14 cellular contexts compared by ENCODE assay signal in the genomic region with DNA sequence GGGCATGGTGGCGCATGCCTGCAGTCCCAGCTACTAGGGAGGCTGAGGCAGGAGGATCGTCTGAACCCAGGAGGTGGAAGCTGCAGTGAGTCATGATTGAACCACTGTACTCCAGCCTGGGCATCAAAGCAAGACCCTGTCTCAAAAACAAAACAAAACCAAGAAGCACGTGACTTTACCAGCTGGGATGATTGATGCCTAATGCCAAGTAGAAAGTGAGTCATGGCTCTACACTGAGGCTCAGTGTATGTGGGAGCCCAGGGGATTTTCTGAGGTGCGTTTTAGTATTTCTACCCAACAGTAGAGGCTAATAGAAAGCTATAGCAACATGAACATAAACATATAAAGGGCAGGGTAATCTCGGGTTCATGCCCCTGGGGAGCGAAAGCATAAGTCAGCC. TPM values are rescaled to one million over a fixed set of nuclear protein-coding genes. Genes with fewer than 3 reads are reported as not detected.
DNase-seq lines count a peak whose midpoint lies in the region; ATAC-seq and TF ChIP-seq lines count a peak whose summit lies in the region.
"Had no signal": no experiment of that assay in that cellular context is flagged by ENCODE, and none has a peak within 500 bp of the region (broad histone marks: within the 10 kb centered on the region; RNA-seq: fewer than 3 reads in every experiment).

No MANE protein-coding gene starts in this region.

- H3K4me1 ChIP-seq in HUES64 (ENCODE audit: insufficient read depth, low read length) (no peaks in the 10 kb centered on the region), osteoblast (ENCODE audit: insufficient read depth, low read length) (no peaks in the 10 kb centered on the region), SJCRH30 (peaks cover 24% of the 10 kb centered on the region)
- H3K4me1 ChIP-seq: Caco-2 had no signal

- H3K4me3 ChIP-seq in HUES64 (ENCODE audit: low read length) (0 out of 2 replicates have a peak overlapping the region, but pooled peaks have one; percentile 13), osteoblast (ENCODE audit: insufficient read depth, low read length) (no peak overlapping the region), SJCRH30 (no peak overlapping the region)
- H3K4me3 ChIP-seq: BLaER1, GM23338 had no signal

- 93% methylated on average over 6 of the region's 6 CpGs for WGBS in HUES64

- H3K4me2 ChIP-seq in osteoblast (ENCODE audit: insufficient read depth, low read length) = no peak overlapping the region
- H3K4me2 ChIP-seq: BLaER1, GM23338 had no signal

- H3K27ac ChIP-seq in HUES64 (ENCODE audit: low read depth, low read length) (no peak overlapping the region), osteoblast (ENCODE audit: low read depth, low read length) (no peak overlapping the region), SJCRH30 (no peak overlapping the region)
- H3K27ac ChIP-seq: BLaER1 had no signal

- H2AFZ ChIP-seq in osteoblast (ENCODE audit: low read length) = no peak overlapping the region
- H2AFZ ChIP-seq: GM23338 had no signal

- no peaks in the 10 kb centered on the region for H4K20me1 ChIP-seq in osteoblast (ENCODE audit: insufficient read depth, low read length)
- H4K20me1 ChIP-seq: BLaER1 had no signal

- no peak overlapping the region for H3K9ac ChIP-seq in HUES64 (ENCODE audit: low read depth, low read length)
- H3K9ac ChIP-seq: BLaER1 had no signal

- H3K36me3 ChIP-seq in HUES64 (ENCODE audit: insufficient read depth, low read length) = no peaks in the 10 kb centered on the region
- no peaks in the 10 kb centered on the region for H3K36me3 ChIP-seq in osteoblast (ENCODE audit: insufficient read depth, low read length)
- no peaks in the 10 kb centered on the region for H3K36me3 ChIP-seq in SJCRH30

- DNase-seq in HT1080 (ENCODE audit: low read depth) (peak; percentile 15), dermis blood vessel endothelial cell (peak; percentile 38), osteoblast (ENCODE audit: insufficient read length, low spot score, missing footprints) (peak; percentile 56), SJCRH30 (no peak)
- DNase-seq in stimulated activated naive CD4-positive, alpha-beta T cell treated with Interleukin-2 at 50 U/mL for 16 hours (lab: John Stamatoyannopoulos, UW) = no peak
- DNase-seq: AML-193, Caco-2, DND-41, GF-D8 had no signal

- no peak for ATAC-seq in GM19455 (IDR thresholded peaks at IDR 0.05; ENCODE audit: unreplicated experiment)
- ATAC-seq in GM21619 (IDR thresholded peaks at IDR 0.05; ENCODE audit: unreplicated experiment) = no peak
- ATAC-seq: GM23338 had no signal

- H3K9me3 ChIP-seq in HUES64 (ENCODE audit: insufficient read depth, low read depth, low read length) = peaks cover 32% of the 10 kb centered on the region
- no peaks in the 10 kb centered on the region for H3K9me3 ChIP-seq in osteoblast (ENCODE audit: low read depth, low read length)
- 0 out of 2 replicates have a peak, but pooled peaks cover 11% of the 10 kb centered on the region for H3K9me3 ChIP-seq in SJCRH30 (replicated peaks)

- no peak for TF ChIP-seq CTCF in osteoblast (IDR thresholded peaks at IDR 0.05; ENCODE audit: extremely low read depth, low read depth, low read length)

- no peaks in the 10 kb centered on the region for H3K79me2 ChIP-seq in osteoblast (ENCODE audit: insufficient read depth, low read length)

- H3K27me3 ChIP-seq in HUES64 (ENCODE audit: insufficient read depth, low read length) = no peaks in the 10 kb centered on the region
- no peaks in the 10 kb centered on the region for H3K27me3 ChIP-seq in osteoblast (ENCODE audit: insufficient read depth, low read length)
- H3K27me3 ChIP-seq in SJCRH30 = no peaks in the 10 kb centered on the region
- H3K27me3 ChIP-seq: BLaER1 had no signal

RNA-seq across cellular contexts. Expression of a gene that starts 13.9 kb away (rescaled TPM):
- 21.2 and 28.4 TPM in 2 replicates for total RNA-seq in HT1080 (2014; rRNA removed; shearing (Covaris generic))
- polyA plus RNA-seq in HT1080 (2015; cell fraction: cytosol; rRNA removed) = 18.0 and 24.1 TPM in 2 replicates
- polyA plus RNA-seq in HT1080 (2015; cell fraction: nucleus; rRNA removed) = 11.5 TPM in 2 replicates
- polyA plus RNA-seq in HUES64 (2013, experiment 1 of 2) = 15.1 TPM
- 14.9 TPM for polyA plus RNA-seq in HUES64 (2013, experiment 2 of 2)
- 5.4 and 15.8 TPM in 2 replicates for total RNA-seq in dermis blood vessel endothelial cell
- total RNA-seq in osteoblast = 23.0 and 26.1 TPM in 2 replicates
- 20.1 and 20.2 TPM in 2 replicates for total RNA-seq in SJCRH30 (2014; rRNA removed; shearing (Covaris generic))

RNA-seq across cellular contexts. Expression of a gene that starts 19.3 kb away (rescaled TPM):
- total RNA-seq in HT1080 (2014; rRNA removed; shearing (Covaris generic)) = 9.8 and 12.5 TPM in 2 replicates
- polyA plus RNA-seq in HT1080 (2015; cell fraction: cytosol; rRNA removed) = 14.3 and 15.1 TPM in 2 replicates
- polyA plus RNA-seq in HT1080 (2015; cell fraction: nucleus; rRNA removed) = 19.7 and 21.9 TPM in 2 replicates
- 17.8 TPM for polyA plus RNA-seq in HUES64 (2013, experiment 1 of 2)
- 19.9 TPM for polyA plus RNA-seq in HUES64 (2013, experiment 2 of 2)
- total RNA-seq in dermis blood vessel endothelial cell = 19.6 and 22.7 TPM in 2 replicates
- 8.0 and 8.8 TPM in 2 replicates for total RNA-seq in osteoblast
- total RNA-seq in SJCRH30 (2014; rRNA removed; shearing (Covaris generic)) = 24.0 and 28.0 TPM in 2 replicates

RNA-seq across cellular contexts. Expression of a gene that starts 56.4 kb away (rescaled TPM):
- 4.6 and 10.1 TPM in 2 replicates for total RNA-seq in HT1080 (2014; rRNA removed; shearing (Covaris generic))
- 14.0 and 17.8 TPM in 2 replicates for polyA plus RNA-seq in HT1080 (2015; cell fraction: cytosol; rRNA removed)
- polyA plus RNA-seq in HT1080 (2015; cell fraction: nucleus; rRNA removed) = 18.7 and 19.2 TPM in 2 replicates
- 36.1 TPM for polyA plus RNA-seq in HUES64 (2013, experiment 1 of 2)
- polyA plus RNA-seq in HUES64 (2013, experiment 2 of 2) = 41.9 TPM
- total RNA-seq in dermis blood vessel endothelial cell = 12.1 and 22.0 TPM in 2 replicates
- 6.9 and 10.9 TPM in 2 replicates for total RNA-seq in osteoblast
- total RNA-seq in SJCRH30 (2014; rRNA removed; shearing (Covaris generic)) = 39.5 and 43.3 TPM in 2 replicates

Comparison
In these comparisons a context has a peak if more than half of its experiments do, and no peak if none do; other contexts are left out.
1. DNase-seq: peak in HT1080 (single experiment), dermis blood vessel endothelial cell (single experiment) and osteoblast (single experiment); none in SJCRH30 (0 of 2) and stimulated activated naive CD4-positive, alpha-beta T cell treated with Interleukin-2 at 50 U/mL for 16 hours (single experiment).